Comparison of ENCODE assay signal across 12 cellular contexts in the genomic region with DNA sequence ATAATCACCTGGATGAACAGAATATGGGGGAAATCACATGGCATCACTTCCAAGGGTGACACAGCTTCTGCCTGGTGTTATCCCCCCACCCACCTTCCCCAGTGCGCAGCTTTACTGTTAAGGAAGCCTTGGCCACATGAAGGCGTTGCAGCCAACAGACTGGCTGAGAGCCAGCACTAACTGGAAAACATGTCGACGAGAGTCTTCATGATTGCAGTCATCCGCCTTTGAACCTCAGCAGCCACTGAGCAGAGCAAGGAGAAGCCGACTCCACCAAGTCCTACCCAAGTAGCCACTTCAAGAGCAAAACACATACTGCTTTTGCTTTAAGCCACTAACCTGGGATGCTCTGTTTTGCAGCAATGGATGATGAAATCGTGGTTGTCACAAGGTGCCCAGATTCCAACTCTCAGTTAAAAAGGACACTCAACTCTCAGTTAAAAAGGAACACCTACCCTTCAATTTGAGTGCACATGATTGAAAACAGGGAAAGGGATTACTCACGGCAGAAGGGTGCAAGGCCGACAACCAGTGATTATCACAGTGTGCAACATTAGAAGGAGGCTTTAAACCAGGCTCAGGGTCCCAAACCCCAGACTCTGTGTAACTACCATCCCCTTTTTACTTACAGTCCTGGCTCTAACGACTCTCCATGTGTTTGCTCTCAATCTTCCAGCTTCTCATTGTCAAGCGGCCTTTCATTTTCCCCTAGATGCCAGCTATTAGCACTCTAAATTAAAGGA.
A peak's percentile ranks its signal among the peaks of the same experiment; 100 is the strongest.
DNase-seq lines count a peak whose midpoint lies in the region; ATAC-seq and TF ChIP-seq lines count a peak whose summit lies in the region.
"Had no signal": no experiment of that assay in that cellular context is flagged by ENCODE, and none has a peak within 500 bp of the region (broad histone marks: within the 10 kb centered on the region; RNA-seq: fewer than 3 reads in every experiment).

No MANE protein-coding gene starts in this region.

- intact Hi-C loops in CD4-positive, alpha-beta T cell (cut with DNase I, micrococcal nuclease), result loop anchor here (1.0 to 5.0 kb wide), 11 partner anchors 14 to 302 kb away; partner anchors contain the start of gene KLF12 (in 1 of the 2)
- intact Hi-C loops in activated B cell treated with CpG ODN at 0.5 μM for 24 hours (cut with micrococcal nuclease), result no loop called here
- intact Hi-C loops in activated naive CD4-positive, alpha-beta T cell treated with anti-CD3 and anti-CD28 coated beads for 36 hours (cut with micrococcal nuclease), result loop anchor here (1.0 to 5.0 kb wide), 11 partner anchors 41 to 302 kb away; no protein-coding TSS in a partner anchor

- TF ChIP-seq CTCF in CD4-positive, alpha-beta T cell (IDR thresholded peaks at IDR 0.05), result no peak
- TF ChIP-seq CTCF in activated B cell treated with CpG ODN at 0.5 μM for 24 hours (IDR thresholded peaks at IDR 0.05) (no peak), GM13977 (IDR thresholded peaks at IDR 0.05; ENCODE audit: extremely low read depth, insufficient read depth, missing control alignments) (no peak)

- in situ Hi-C loops in GM13977 (cut with MboI; ENCODE audit: low pct_unique_long_range_greater_than_20kb, low sequenced_read_pairs, unreplicated experiment), result no loop called here

- H3K27ac ChIP-seq in CD4-positive, alpha-beta T cell (ENCODE audit: low read depth, low read length), result peak overlapping the region; percentile 61
- H3K27ac ChIP-seq: C4-2B, HL-60, transverse colon had no signal

- H3K4me1 Mint-ChIP-seq in CD4-positive, alpha-beta T cell (ENCODE audit: low read depth), result peaks cover 50% of the 10 kb centered on the region
- H3K4me1 Mint-ChIP-seq in activated B cell treated with CpG ODN at 0.5 μM for 24 hours, result peaks cover 32% of the 10 kb centered on the region
- H3K4me1 Mint-ChIP-seq in activated naive CD4-positive, alpha-beta T cell treated with anti-CD3 and anti-CD28 coated beads for 36 hours (ENCODE audit: low read depth), result peaks cover 39% of the 10 kb centered on the region

- peaks cover 2% of the 10 kb centered on the region for H3K9me3 Mint-ChIP-seq in CD4-positive, alpha-beta T cell
- no peaks in the 10 kb centered on the region for H3K9me3 Mint-ChIP-seq in activated B cell treated with CpG ODN at 0.5 μM for 24 hours
- no peaks in the 10 kb centered on the region for H3K9me3 Mint-ChIP-seq in activated naive CD4-positive, alpha-beta T cell treated with anti-CD3 and anti-CD28 coated beads for 36 hours

- no peak overlapping the region for H3K27ac Mint-ChIP-seq in CD4-positive, alpha-beta T cell
- H3K27ac Mint-ChIP-seq in activated B cell treated with CpG ODN at 0.5 μM for 24 hours, result peak overlapping the region; percentile 54
- H3K27ac Mint-ChIP-seq in activated naive CD4-positive, alpha-beta T cell treated with anti-CD3 and anti-CD28 coated beads for 36 hours, result peak overlapping the region; percentile 96
- H3K27ac Mint-ChIP-seq: memory B cell had no signal

- POLR2A ChIA-PET in CD4-positive, alpha-beta T cell (lab: Charles Lee), result interaction anchor here (0.6 to 3.2 kb wide), 30 partner anchors 9 to 1342 kb away, joined by 3 to 42 read pairs (median 3); partner anchors contain the start of gene KLF12
- POLR2A ChIA-PET in activated B cell treated with CpG ODN at 0.5 μM for 24 hours (lab: Charles Lee), result interaction anchor here (0.8 to 1.2 kb wide), 2 partner anchors 17 to 149 kb away, joined by 3 to 5 read pairs; partner anchors contain the start of gene KLF12

- peaks cover 19% of the 10 kb centered on the region for H3K36me3 Mint-ChIP-seq in CD4-positive, alpha-beta T cell (ENCODE audit: low read depth)
- peaks cover 18% of the 10 kb centered on the region for H3K36me3 Mint-ChIP-seq in activated B cell treated with CpG ODN at 0.5 μM for 24 hours (ENCODE audit: low read depth)
- peaks cover 2% of the 10 kb centered on the region for H3K36me3 Mint-ChIP-seq in activated naive CD4-positive, alpha-beta T cell treated with anti-CD3 and anti-CD28 coated beads for 36 hours (ENCODE audit: low read depth)

- ATAC-seq in CD4-positive, alpha-beta T cell (ENCODE audit: poor library complexity), result peak; percentile 90
- ATAC-seq in activated B cell treated with CpG ODN at 0.5 μM for 24 hours (ENCODE audit: low read depth) (no peak), HG03520 (IDR thresholded peaks at IDR 0.05; ENCODE audit: unreplicated experiment) (no peak), GM18505 (IDR thresholded peaks at IDR 0.05; ENCODE audit: unreplicated experiment) (no peak)

- peak; percentile 64 to 94 (median 76) for DNase-seq in CD4-positive, alpha-beta T cell
- DNase-seq in activated B cell treated with CpG ODN at 0.5 μM for 24 hours (no peak), GM13977 (ENCODE audit: low spot score) (no peak), NCI-H1105 treated with DMSO at 0.1 percent for 48 hours (lab: John Stamatoyannopoulos, UW) (no peak)
- DNase-seq in activated naive CD4-positive, alpha-beta T cell treated with anti-CD3 and anti-CD28 coated beads for 36 hours, result peak; percentile 95
- DNase-seq in stimulated activated CD4-positive, alpha-beta T cell treated with anti-CD3 and anti-CD28 coated beads, Interleukin-12 subunit alpha, Interleukin-12 subunit beta, amount 100 ng/mL, for 48 hours (ENCODE audit: low read depth in 2 of 3, low spot score in 1 of 3), result peak; percentile 59 to 72 (median 66)
- DNase-seq: transverse colon had no signal

- H3K27me3 ChIP-seq in CD4-positive, alpha-beta T cell (ENCODE audit: control insufficient read depth, insufficient read depth, low read length), result no peaks in the 10 kb centered on the region
- H3K27me3 ChIP-seq: transverse colon had no signal

- TF ChIP-seq POLR2A in GM18505 (IDR thresholded peaks at IDR 0.05; ENCODE audit: borderline replicate concordance, extremely low read depth, insufficient read depth, insufficient read length), result no peak

- H3K27me3 Mint-ChIP-seq in CD4-positive, alpha-beta T cell, result no peaks in the 10 kb centered on the region
- H3K27me3 Mint-ChIP-seq in activated B cell treated with CpG ODN at 0.5 μM for 24 hours, result no peaks in the 10 kb centered on the region
- no peaks in the 10 kb centered on the region for H3K27me3 Mint-ChIP-seq in activated naive CD4-positive, alpha-beta T cell treated with anti-CD3 and anti-CD28 coated beads for 36 hours (ENCODE audit: low read depth)
- H3K27me3 Mint-ChIP-seq: memory B cell had no signal

- H3K4me3 Mint-ChIP-seq in CD4-positive, alpha-beta T cell, result peak overlapping the region; percentile 85
- no peak overlapping the region for H3K4me3 Mint-ChIP-seq in activated B cell treated with CpG ODN at 0.5 μM for 24 hours
- H3K4me3 Mint-ChIP-seq in activated naive CD4-positive, alpha-beta T cell treated with anti-CD3 and anti-CD28 coated beads for 36 hours, result peak overlapping the region; percentile 73
- H3K4me3 Mint-ChIP-seq: memory B cell had no signal

- CTCF ChIA-PET in CD4-positive, alpha-beta T cell (lab: Charles Lee), result interaction anchor here (0.5 to 1.2 kb wide), 5 partner anchors 12 to 596 kb away, joined by 3 read pairs; partner anchors contain the start of gene KLF12
- CTCF ChIA-PET in activated B cell treated with CpG ODN at 0.5 μM for 24 hours (lab: Charles Lee), result no interaction called here
- CTCF ChIA-PET in activated naive CD4-positive, alpha-beta T cell treated with anti-CD3 and anti-CD28 coated beads for 36 hours (lab: Charles Lee), result interaction anchor here (0.7 to 2.5 kb wide), 6 partner anchors 9 to 302 kb away, joined by 3 to 10 read pairs (median 4); no protein-coding TSS in a partner anchor

- H3K9me3 ChIP-seq in CD4-positive, alpha-beta T cell (ENCODE audit: control insufficient read depth, low read length), result no peaks in the 10 kb centered on the region
- H3K9me3 ChIP-seq: transverse colon had no signal

Comparison
In these comparisons a context has a peak if more than half of its experiments do, and no peak if none do; other contexts are left out.
1. DNase-seq: peak in CD4-positive, alpha-beta T cell (10 of 10), activated naive CD4-positive, alpha-beta T cell treated with anti-CD3 and anti-CD28 coated beads for 36 hours (single experiment) and stimulated activated CD4-positive, alpha-beta T cell treated with anti-CD3 and anti-CD28 coated beads, Interleukin-12 subunit alpha, Interleukin-12 subunit beta, amount 100 ng/mL, for 48 hours (3 of 3); none in activated B cell treated with CpG ODN at 0.5 μM for 24 hours (single experiment), GM13977 (single experiment) and NCI-H1105 treated with DMSO at 0.1 percent for 48 hours (single experiment).